In genomic region chr5:892390-893136, GRCh38 we compare ENCODE assay signal across 8 cellular contexts. TPM values are rescaled to one million over a fixed set of nuclear protein-coding genes. Genes with fewer than 3 reads are reported as not detected.
DNase-seq lines count a peak whose midpoint lies in the region; ATAC-seq and TF ChIP-seq lines count a peak whose summit lies in the region.

Gene BRD9 (minus strand): TSS chr5:892801. CDS start chr5:892657, 144 bp downstream.
Gene TRIP13 (plus strand): TSS chr5:892884. CDS start chr5:892999, 115 bp downstream.

- no peaks in the 10 kb centered on the region for H3K27me3 ChIP-seq in liver (ENCODE audit: control insufficient read depth in 4 of 4, insufficient read depth in 4 of 4, low read length in 3 of 4)

- ATAC-seq in GM18907 (IDR thresholded peaks at IDR 0.05; ENCODE audit: unreplicated experiment) (peak; percentile 93), HG03139 (IDR thresholded peaks at IDR 0.05; ENCODE audit: unreplicated experiment) (peak; percentile 93)

- peak within 1 kb of the TSS; percentile 75 for H3K27ac ChIP-seq in liver (ENCODE audit: low read depth in 1 of 2, low read length in 2 of 2)

- TF ChIP-seq CTCF in liver (IDR thresholded peaks at IDR 0.05; ENCODE audit: low read depth, low read length, missing input control): no peak

- DNase-seq in AML-193 (lab: John Stamatoyannopoulos, UW) (peak; percentile 61 to 67), NCI-H345 treated with DMSO at 0.1 percent for 48 hours (lab: John Stamatoyannopoulos, UW; ENCODE audit: unreplicated experiment) (peak; percentile 41), dermis blood vessel endothelial cell (peak; percentile 82)
- DNase-seq in activated CD4-positive, alpha-beta T cell treated with anti-CD3 and anti-CD28 coated beads, Interleukin-2, amount 10 ng/mL, durations not matched to agents 7 days and 5 days: peak; percentile 86
- peak; percentile 84 for DNase-seq in stimulated activated CD4-positive, alpha-beta T cell treated with anti-CD3 and anti-CD28 coated beads, Interleukin-4, amount 100 ng/mL, for 24 hours

- no peaks in the 10 kb centered on the region for H3K9me3 Mint-ChIP-seq in activated CD4-positive, alpha-beta T cell treated with anti-CD3 and anti-CD28 coated beads, Interleukin-2, amount 10 ng/mL, durations not matched to agents 7 days and 5 days

- POLR2A ChIA-PET in activated CD4-positive, alpha-beta T cell treated with anti-CD3 and anti-CD28 coated beads, Interleukin-2, amount 10 ng/mL, durations not matched to agents 7 days and 5 days (lab: Charles Lee): interaction anchor here (0.6 to 0.7 kb wide), 2 partner anchors 408 to 533 kb away, joined by 3 to 4 read pairs; no protein-coding TSS in a partner anchor

- peaks cover 53% of the 10 kb centered on the region for H3K4me1 Mint-ChIP-seq in activated CD4-positive, alpha-beta T cell treated with anti-CD3 and anti-CD28 coated beads, Interleukin-2, amount 10 ng/mL, durations not matched to agents 7 days and 5 days

- H3K4me3 Mint-ChIP-seq in activated CD4-positive, alpha-beta T cell treated with anti-CD3 and anti-CD28 coated beads, Interleukin-2, amount 10 ng/mL, durations not matched to agents 7 days and 5 days: peak within 1 kb of the TSS; percentile 86

- H3K9ac ChIP-seq in liver (ENCODE audit: low read depth in 1 of 2, low read length in 2 of 2): peak within 1 kb of the TSS; percentile 15 to 40

- H3K27ac Mint-ChIP-seq in activated CD4-positive, alpha-beta T cell treated with anti-CD3 and anti-CD28 coated beads, Interleukin-2, amount 10 ng/mL, durations not matched to agents 7 days and 5 days: peak within 1 kb of the TSS; percentile 94

- TF ChIP-seq RAD21 in liver (IDR thresholded peaks at IDR 0.05): no peak

- under 1% methylated on average over 91 of the region's 91 CpGs for WGBS in liver

- H3K36me3 ChIP-seq in liver (ENCODE audit: control insufficient read depth in 4 of 4, insufficient read depth in 3 of 4, low read depth in 1 of 4, low read length in 3 of 4): peaks cover 2 to 33% (median 23%) of the 10 kb centered on the region in 4 donors

- H3K4me3 ChIP-seq in liver (ENCODE audit: low read depth in 1 of 3, low read length in 3 of 3): peak within 1 kb of the TSS; percentile 81 to 85 (median 81)

- H3K36me3 Mint-ChIP-seq in activated CD4-positive, alpha-beta T cell treated with anti-CD3 and anti-CD28 coated beads, Interleukin-2, amount 10 ng/mL, durations not matched to agents 7 days and 5 days (ENCODE audit: low read depth): peaks cover 57% of the 10 kb centered on the region

- peaks cover 5 to 21% (median 13%) of the 10 kb centered on the region in 4 donors for H3K4me1 ChIP-seq in liver (ENCODE audit: control insufficient read depth in 4 of 4, insufficient read depth in 4 of 4, low read length in 3 of 4)

- CTCF ChIA-PET in activated CD4-positive, alpha-beta T cell treated with anti-CD3 and anti-CD28 coated beads, Interleukin-2, amount 10 ng/mL, durations not matched to agents 7 days and 5 days (lab: Charles Lee): interaction anchor here (0.7 to 2.6 kb wide), 3 partner anchors 10 to 411 kb away, joined by 3 to 8 read pairs (median 6); no protein-coding TSS in a partner anchor

- H3K27me3 Mint-ChIP-seq in activated CD4-positive, alpha-beta T cell treated with anti-CD3 and anti-CD28 coated beads, Interleukin-2, amount 10 ng/mL, durations not matched to agents 7 days and 5 days: no peaks in the 10 kb centered on the region

- H3K9me3 ChIP-seq in liver (ENCODE audit: control insufficient read depth in 4 of 4, low read length in 3 of 4): no peaks in the 10 kb centered on the region

TF ChIP-seq in liver, 16 proteins besides CTCF, POLR2A, EP300 and RAD21:
- TF ChIP-seq GABPA (IDR thresholded peaks at IDR 0.05 in 1 of 2, conservative IDR thresholded peaks at IDR 0.05 in 1 of 2): peak; percentile 64 to 87
- TF ChIP-seq REST (IDR thresholded peaks at IDR 0.05): no peak

RNA-seq across cellular contexts. Expression of gene BRD9, which starts in this region (rescaled TPM):
- total RNA-seq in activated CD4-positive, alpha-beta T cell treated with anti-CD3 and anti-CD28 coated beads, Interleukin-2, amount 10 ng/mL, durations not matched to agents 7 days and 5 days: 10 to 100 TPM; 52.7 to 59.1 TPM
- total RNA-seq in dermis blood vessel endothelial cell: 51.6 and 53.1 TPM in 2 replicates
- 10 to 100 TPM; 11.8 to 17.7 TPM for total RNA-seq in liver
- polyA plus RNA-seq in liver: 1 to 10 TPM; 7.0 to 7.3 TPM

RNA-seq across cellular contexts. Expression of gene TRIP13, which starts in this region (rescaled TPM):
- 10 to 100 TPM; 33.4 to 38.6 TPM for total RNA-seq in activated CD4-positive, alpha-beta T cell treated with anti-CD3 and anti-CD28 coated beads, Interleukin-2, amount 10 ng/mL, durations not matched to agents 7 days and 5 days
- total RNA-seq in dermis blood vessel endothelial cell (11.1 and 39.6 TPM in 2 replicates), liver (10 to 100 TPM in 1 of 2 donors, under 1 TPM in 1; 0.42 to 12.4 TPM)
- 1 to 10 TPM in 1 of 2 donors, under 1 TPM in 1; 0.67 to 1.0 TPM for polyA plus RNA-seq in liver

Comparison
In these comparisons a context has a peak if more than half of its experiments do, and no peak if none do; other contexts are left out.
1. Peak in every context shown above with its lines: DNase-seq, ATAC-seq, H3K4me3 ChIP-seq and H3K27ac ChIP-seq.